ENCODE assay signal across 22 cellular contexts in genomic region chr5:64214152-64214551, GRCh38. TPM values are rescaled to one million over a fixed set of nuclear protein-coding genes. Genes with fewer than 3 reads are reported as not detected.
"Had no signal": no experiment of that assay in that cellular context is flagged by ENCODE, and none has a peak within 500 bp of the region (broad histone marks: within the 10 kb centered on the region; RNA-seq: fewer than 3 reads in every experiment).

No MANE protein-coding gene starts in this region.

- H3K27me3 ChIP-seq: body of pancreas, esophagus muscularis mucosa, gastrocnemius medialis, thyroid gland, upper lobe of right lung had no signal

- H3K4me1 Mint-ChIP-seq: activated CD4-positive, alpha-beta T cell treated with anti-CD3 and anti-CD28 coated beads, Interleukin-2, amount 10 ng/mL, durations not matched to agents 7 days and 5 days; activated CD8-positive, alpha-beta memory T cell treated with anti-CD3 and anti-CD28 coated beads, Interleukin-2, amount 10 ng/mL, durations not matched to agents 7 days and 5 days; activated naive CD4-positive, alpha-beta T cell treated with anti-CD3 and anti-CD28 coated beads, Interleukin-2, amount 50 U/mL, for 24 hours; nephron progenitor cell had no signal

- H3K4me3 Mint-ChIP-seq: activated CD4-positive, alpha-beta T cell treated with anti-CD3 and anti-CD28 coated beads, Interleukin-2, amount 10 ng/mL, durations not matched to agents 7 days and 5 days; activated CD8-positive, alpha-beta memory T cell treated with anti-CD3 and anti-CD28 coated beads, Interleukin-2, amount 10 ng/mL, durations not matched to agents 7 days and 5 days; activated CD8-positive, alpha-beta T cell treated with anti-CD3 and anti-CD28 coated beads for 36 hours; activated naive CD4-positive, alpha-beta T cell treated with anti-CD3 and anti-CD28 coated beads, Interleukin-2, amount 50 U/mL, for 24 hours; nephron progenitor cell had no signal

- H3K36me3 ChIP-seq: gastrocnemius medialis, upper lobe of right lung, WERI-Rb-1 had no signal

- H3K36me3 Mint-ChIP-seq: activated CD8-positive, alpha-beta memory T cell treated with anti-CD3 and anti-CD28 coated beads, Interleukin-2, amount 10 ng/mL, durations not matched to agents 7 days and 5 days; activated naive CD4-positive, alpha-beta T cell treated with anti-CD3 and anti-CD28 coated beads, Interleukin-2, amount 50 U/mL, for 24 hours had no signal

- H3K4me1 ChIP-seq: body of pancreas, thyroid gland, upper lobe of right lung had no signal

- H3K9me3 Mint-ChIP-seq: activated CD4-positive, alpha-beta T cell treated with anti-CD3 and anti-CD28 coated beads, Interleukin-2, amount 10 ng/mL, durations not matched to agents 7 days and 5 days; activated CD8-positive, alpha-beta T cell treated with anti-CD3 and anti-CD28 coated beads for 36 hours; activated naive CD4-positive, alpha-beta T cell treated with anti-CD3 and anti-CD28 coated beads, Interleukin-2, amount 50 U/mL, for 24 hours; nephron progenitor cell had no signal

- H3K27ac ChIP-seq: body of pancreas, esophagus muscularis mucosa, gastrocnemius medialis, thyroid gland, upper lobe of right lung, WERI-Rb-1 had no signal

- H3K27ac Mint-ChIP-seq: activated CD4-positive, alpha-beta T cell treated with anti-CD3 and anti-CD28 coated beads, Interleukin-2, amount 10 ng/mL, durations not matched to agents 7 days and 5 days; activated CD8-positive, alpha-beta memory T cell treated with anti-CD3 and anti-CD28 coated beads, Interleukin-2, amount 10 ng/mL, durations not matched to agents 7 days and 5 days; activated CD8-positive, alpha-beta T cell treated with anti-CD3 and anti-CD28 coated beads for 36 hours; activated naive CD4-positive, alpha-beta T cell treated with anti-CD3 and anti-CD28 coated beads, Interleukin-2, amount 50 U/mL, for 24 hours; nephron progenitor cell had no signal

- H3K9me3 ChIP-seq: body of pancreas, esophagus muscularis mucosa, gastrocnemius medialis, mucosa of descending colon, thyroid gland, upper lobe of right lung had no signal

- H3K4me3 ChIP-seq: body of pancreas, esophagus muscularis mucosa, gastrocnemius medialis, mucosa of descending colon, thyroid gland, upper lobe of right lung had no signal

- DNase-seq: activated CD4-positive, alpha-beta T cell treated with anti-CD3 and anti-CD28 coated beads, Interleukin-2, amount 10 ng/mL, durations not matched to agents 7 days and 5 days; activated CD4-positive, CD25-positive, alpha-beta regulatory T cell treated with anti-CD3 and anti-CD28 coated beads, Interleukin-2, amount 50 U/mL, for 72 hours; activated CD8-positive, alpha-beta memory T cell treated with anti-CD3 and anti-CD28 coated beads, Interleukin-2, amount 10 ng/mL, durations not matched to agents 7 days and 5 days; activated CD8-positive, alpha-beta T cell treated with anti-CD3 and anti-CD28 coated beads for 36 hours; activated gamma-delta T cell treated with Interleukin-2 at 50 U/mL for 16 hours; body of pancreas; effector memory CD4-positive, alpha-beta T cell; gastrocnemius medialis; left cardiac atrium; mesenchymal stem cell; mucosa of descending colon; nephron progenitor cell; occipital lobe; posterior cingulate gyrus; stimulated activated CD4-positive, alpha-beta T cell treated with anti-CD3 and anti-CD28 coated beads, Interleukin-2, amount 100 ng/mL, for 48 hours; stimulated activated naive CD4-positive, alpha-beta T cell; T-helper 1 cell; thyroid gland; upper lobe of right lung; WERI-Rb-1 had no signal

- H3K27me3 Mint-ChIP-seq: activated CD4-positive, alpha-beta T cell treated with anti-CD3 and anti-CD28 coated beads, Interleukin-2, amount 10 ng/mL, durations not matched to agents 7 days and 5 days; activated CD8-positive, alpha-beta memory T cell treated with anti-CD3 and anti-CD28 coated beads, Interleukin-2, amount 10 ng/mL, durations not matched to agents 7 days and 5 days; activated naive CD4-positive, alpha-beta T cell treated with anti-CD3 and anti-CD28 coated beads, Interleukin-2, amount 50 U/mL, for 24 hours had no signal

RNA-seq across cellular contexts. Expression of gene RNF180, which starts 48.5 kb away (rescaled TPM):
- total RNA-seq: activated CD4-positive, alpha-beta T cell treated with anti-CD3 and anti-CD28 coated beads, Interleukin-2, amount 10 ng/mL, durations not matched to agents 7 days and 5 days; activated CD8-positive, alpha-beta memory T cell treated with anti-CD3 and anti-CD28 coated beads, Interleukin-2, amount 10 ng/mL, durations not matched to agents 7 days and 5 days; activated CD8-positive, alpha-beta T cell treated with anti-CD3 and anti-CD28 coated beads for 36 hours had no signal
